In genomic region chr1:238674331-238674730, GRCh38 we compare ENCODE assay signal across 31 cellular contexts.
"Had no signal": no experiment of that assay in that cellular context is flagged by ENCODE, and none has a peak within 500 bp of the region (broad histone marks: within the 10 kb centered on the region; RNA-seq: fewer than 3 reads in every experiment).

No MANE protein-coding gene starts in this region.

- H3K27ac ChIP-seq: coronary artery, gastroesophageal sphincter, heart left ventricle, lower lobe of right lung, neutrophil, pancreas, right atrium auricular region, suprapubic skin, transverse colon, upper lobe of right lung, uterus had no signal

- ATAC-seq: gastroesophageal sphincter; heart left ventricle; left colon; left ventricle myocardium superior; lower lobe of right lung; mucosa of descending colon; natural killer cell treated with Interleukin-12 subunit alpha and Interleukin-12 subunit beta and Interleukin-15 and Interleukin-18, amount 100 ng/mL, for 72 hours; sciatic nerve; stimulated activated naive CD8-positive, alpha-beta T cell treated with anti-CD3 and anti-CD28 coated beads, Interleukin-15, amount 100 ng/mL, for 72 hours; upper lobe of right lung had no signal

- H3K27me3 ChIP-seq: gastroesophageal sphincter, heart left ventricle, neutrophil, right atrium auricular region, suprapubic skin, transverse colon, upper lobe of right lung, uterus had no signal

- DNase-seq: dermis blood vessel endothelial cell; effector memory CD4-positive, alpha-beta T cell; foreskin fibroblast; heart left ventricle; hippocampal formation; left colon; left ventricle myocardium superior; lower lobe of right lung; mucosa of descending colon; naive B cell; pancreas; stimulated activated CD4-positive, alpha-beta T cell treated with anti-CD3 and anti-CD28 coated beads, Interleukin-12 subunit alpha, Interleukin-12 subunit beta, amount 100 ng/mL, for 4 hours; stimulated activated CD4-positive, alpha-beta T cell treated with anti-CD3 and anti-CD28 coated beads, Interleukin-1b, Interleukin-23, amount 100 ng/mL, for 48 hours; stimulated activated CD4-positive, alpha-beta T cell treated with anti-CD3 and anti-CD28 coated beads, Interleukin-4, amount 100 ng/mL, for 1 hour; stimulated activated CD8-positive, alpha-beta memory T cell treated with anti-CD3 and anti-CD28 coated beads, Interleukin-4, amount 100 ng/mL, for 48 hours; stimulated activated naive CD4-positive, alpha-beta T cell; stimulated activated naive CD8-positive, alpha-beta T cell treated with anti-CD3 and anti-CD28 coated beads, Interleukin-15, amount 100 ng/mL, for 72 hours; transverse colon; upper lobe of right lung; uterus had no signal

- H3K27ac Mint-ChIP-seq: memory B cell; naive B cell; natural killer cell treated with Interleukin-12 subunit alpha and Interleukin-12 subunit beta and Interleukin-15 and Interleukin-18, amount 100 ng/mL, for 72 hours; progenitor cell of endocrine pancreas; stimulated activated naive CD8-positive, alpha-beta T cell treated with anti-CD3 and anti-CD28 coated beads, Interleukin-15, amount 100 ng/mL, for 72 hours had no signal

- H3K9me3 Mint-ChIP-seq: naive B cell, neural crest cell had no signal

- H3K4me1 ChIP-seq: gastroesophageal sphincter, heart left ventricle, lower lobe of right lung, pancreas, right atrium auricular region, suprapubic skin, transverse colon, upper lobe of right lung, uterus had no signal

- H3K36me3 Mint-ChIP-seq: memory B cell; naive B cell; natural killer cell treated with Interleukin-12 subunit alpha and Interleukin-12 subunit beta and Interleukin-15 and Interleukin-18, amount 100 ng/mL, for 72 hours had no signal

- H3K4me1 Mint-ChIP-seq: memory B cell; naive B cell; stimulated activated naive CD8-positive, alpha-beta T cell treated with anti-CD3 and anti-CD28 coated beads, Interleukin-15, amount 100 ng/mL, for 72 hours had no signal

- H3K4me3 ChIP-seq: coronary artery, gastroesophageal sphincter, heart left ventricle, lower lobe of right lung, mucosa of descending colon, pancreas, right atrium auricular region, smooth muscle cell, suprapubic skin, transverse colon, upper lobe of right lung, uterus had no signal

- H3K4me3 Mint-ChIP-seq: memory B cell; naive B cell; natural killer cell treated with Interleukin-12 subunit alpha and Interleukin-12 subunit beta and Interleukin-15 and Interleukin-18, amount 100 ng/mL, for 72 hours; neural crest cell; stimulated activated naive CD8-positive, alpha-beta T cell treated with anti-CD3 and anti-CD28 coated beads, Interleukin-15, amount 100 ng/mL, for 72 hours had no signal

- H3K9me3 ChIP-seq: gastroesophageal sphincter, lower lobe of right lung, mucosa of descending colon, neutrophil, pancreas, right atrium auricular region, suprapubic skin, transverse colon, upper lobe of right lung, uterus had no signal

- H3K27me3 Mint-ChIP-seq: memory B cell; naive B cell; natural killer cell treated with Interleukin-12 subunit alpha and Interleukin-12 subunit beta and Interleukin-15 and Interleukin-18, amount 100 ng/mL, for 72 hours; progenitor cell of endocrine pancreas; stimulated activated naive CD8-positive, alpha-beta T cell treated with anti-CD3 and anti-CD28 coated beads, Interleukin-15, amount 100 ng/mL, for 72 hours had no signal

- H3K36me3 ChIP-seq: gastroesophageal sphincter, heart left ventricle, lower lobe of right lung, neutrophil, pancreas, right atrium auricular region, suprapubic skin, transverse colon, upper lobe of right lung, uterus had no signal
